2 cellular contexts compared by ENCODE assay signal in the genomic region with DNA sequence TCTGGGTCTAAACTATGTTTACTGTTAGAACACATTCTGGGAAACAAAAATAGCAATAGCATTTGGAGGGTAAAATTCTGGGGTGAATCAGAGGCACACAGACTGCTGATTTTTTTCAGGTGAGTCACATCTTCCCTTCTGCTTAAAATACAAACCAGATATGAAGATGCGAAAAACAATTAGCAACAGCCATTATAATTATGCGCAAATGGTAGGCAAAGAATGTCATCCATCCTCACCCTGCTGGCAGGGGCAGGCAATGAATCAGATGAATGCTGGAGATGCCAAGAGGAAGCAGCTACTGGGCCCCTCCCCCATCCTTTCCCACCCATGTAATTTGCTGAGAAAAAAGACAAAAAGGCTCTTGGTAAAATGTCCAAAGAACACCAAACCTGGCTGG.
TF ChIP-seq lines count a peak whose summit lies in the region.

No MANE protein-coding gene starts in this region.

TF ChIP-seq in GM23338, 12 proteins besides CTCF, POLR2A, EP300 and RAD21 (continued from another document):
- TF ChIP-seq ZNF462 (CRISPR knock-in tag; IDR thresholded peaks at IDR 0.05) = no peak

TF ChIP-seq in WTC11, 78 proteins besides CTCF, POLR2A, EP300 and RAD21 (continued from another document):
- TF ChIP-seq, protein P1, sequence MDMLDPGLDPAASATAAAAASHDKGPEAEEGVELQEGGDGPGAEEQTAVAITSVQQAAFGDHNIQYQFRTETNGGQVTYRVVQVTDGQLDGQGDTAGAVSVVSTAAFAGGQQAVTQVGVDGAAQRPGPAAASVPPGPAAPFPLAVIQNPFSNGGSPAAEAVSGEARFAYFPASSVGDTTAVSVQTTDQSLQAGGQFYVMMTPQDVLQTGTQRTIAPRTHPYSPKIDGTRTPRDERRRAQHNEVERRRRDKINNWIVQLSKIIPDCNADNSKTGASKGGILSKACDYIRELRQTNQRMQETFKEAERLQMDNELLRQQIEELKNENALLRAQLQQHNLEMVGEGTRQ (CRISPR knock-in tag; IDR thresholded peaks at IDR 0.05) = no peak
- TF ChIP-seq, protein P2, sequence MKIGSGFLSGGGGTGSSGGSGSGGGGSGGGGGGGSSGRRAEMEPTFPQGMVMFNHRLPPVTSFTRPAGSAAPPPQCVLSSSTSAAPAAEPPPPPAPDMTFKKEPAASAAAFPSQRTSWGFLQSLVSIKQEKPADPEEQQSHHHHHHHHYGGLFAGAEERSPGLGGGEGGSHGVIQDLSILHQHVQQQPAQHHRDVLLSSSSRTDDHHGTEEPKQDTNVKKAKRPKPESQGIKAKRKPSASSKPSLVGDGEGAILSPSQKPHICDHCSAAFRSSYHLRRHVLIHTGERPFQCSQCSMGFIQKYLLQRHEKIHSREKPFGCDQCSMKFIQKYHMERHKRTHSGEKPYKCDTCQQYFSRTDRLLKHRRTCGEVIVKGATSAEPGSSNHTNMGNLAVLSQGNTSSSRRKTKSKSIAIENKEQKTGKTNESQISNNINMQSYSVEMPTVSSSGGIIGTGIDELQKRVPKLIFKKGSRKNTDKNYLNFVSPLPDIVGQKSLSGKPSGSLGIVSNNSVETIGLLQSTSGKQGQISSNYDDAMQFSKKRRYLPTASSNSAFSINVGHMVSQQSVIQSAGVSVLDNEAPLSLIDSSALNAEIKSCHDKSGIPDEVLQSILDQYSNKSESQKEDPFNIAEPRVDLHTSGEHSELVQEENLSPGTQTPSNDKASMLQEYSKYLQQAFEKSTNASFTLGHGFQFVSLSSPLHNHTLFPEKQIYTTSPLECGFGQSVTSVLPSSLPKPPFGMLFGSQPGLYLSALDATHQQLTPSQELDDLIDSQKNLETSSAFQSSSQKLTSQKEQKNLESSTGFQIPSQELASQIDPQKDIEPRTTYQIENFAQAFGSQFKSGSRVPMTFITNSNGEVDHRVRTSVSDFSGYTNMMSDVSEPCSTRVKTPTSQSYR (CRISPR knock-in tag; IDR thresholded peaks at IDR 0.05) = no peak
